Comparison of ENCODE assay signal across 8 cellular contexts in the genomic region with DNA sequence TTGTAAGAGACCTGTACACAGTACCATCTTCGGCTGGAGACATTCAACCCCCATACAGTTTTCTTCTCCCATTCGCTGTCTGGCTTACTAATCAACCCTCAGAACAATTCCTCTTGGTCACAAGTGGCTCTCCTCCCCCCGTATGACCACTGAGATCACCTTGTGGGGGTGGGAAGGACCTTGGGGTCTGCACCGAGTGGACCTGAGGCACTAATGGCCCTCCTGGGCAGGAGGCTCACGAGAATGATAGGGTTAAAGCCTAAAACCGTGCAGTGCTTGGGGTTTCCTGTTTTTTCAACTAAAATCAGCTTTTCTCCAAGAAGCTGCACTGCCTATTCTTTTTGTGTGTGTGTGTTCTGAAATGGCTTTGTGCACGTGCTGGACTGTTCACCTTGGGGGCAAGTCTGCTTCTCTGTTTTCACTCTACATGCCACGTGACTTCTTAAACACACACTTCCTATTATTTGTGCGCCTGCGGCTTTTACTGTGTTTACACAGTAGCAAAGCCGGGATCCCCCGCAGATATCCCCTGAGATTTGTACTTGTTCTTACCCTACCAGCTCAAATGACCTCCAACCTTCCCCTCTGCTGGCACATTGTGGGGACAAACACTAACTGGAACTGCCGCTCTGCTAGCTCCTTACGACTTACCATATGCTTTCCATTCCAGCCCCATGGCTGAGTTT. TPM values are rescaled to one million over a fixed set of nuclear protein-coding genes. Genes with fewer than 3 reads are reported as not detected.
A peak's percentile ranks its signal among the peaks of the same experiment; 100 is the strongest.
DNase-seq lines count a peak whose midpoint lies in the region; ATAC-seq, FAIRE-seq and TF ChIP-seq lines count a peak whose summit lies in the region.

No MANE protein-coding gene starts in this region.

- peaks cover 7% of the 10 kb centered on the region; the same call in 1 of the 2 replicates for H3K9me3 ChIP-seq in SU-DHL-6 (ENCODE audit: insufficient read depth, low read length)
- H3K9me3 ChIP-seq in endothelial cell of umbilical vein (replicated peaks; ENCODE audit: control insufficient read depth, insufficient read depth, low read length), result no peaks in the 10 kb centered on the region
- no peaks in the 10 kb centered on the region for H3K9me3 ChIP-seq in upper lobe of left lung

- H2AFZ ChIP-seq in SU-DHL-6 (ENCODE audit: low read depth, low read length, severe bottlenecking) (no peak overlapping the region), endothelial cell of umbilical vein (ENCODE audit: low read depth, low read length) (no peak overlapping the region)

- 43 to 46% methylated on average over 14 of the region's 14 CpGs for WGBS in upper lobe of left lung, 2 donors

- H3K27me3 ChIP-seq in HL-60 (ENCODE audit: insufficient read depth, poor library complexity, severe bottlenecking), result no peaks in the 10 kb centered on the region
- H3K27me3 ChIP-seq in SU-DHL-6 (ENCODE audit: low read length), result no peaks in the 10 kb centered on the region
- no peaks in the 10 kb centered on the region for H3K27me3 ChIP-seq in endothelial cell of umbilical vein (ENCODE audit: control insufficient read depth in 2 of 2, insufficient read depth in 2 of 2, low read length in 2 of 2)
- no peaks in the 10 kb centered on the region for H3K27me3 ChIP-seq in upper lobe of left lung

- TF ChIP-seq POLR2A in endothelial cell of umbilical vein (IDR thresholded peaks at IDR 0.05; ENCODE audit: low read depth, low read length) (no peak), upper lobe of left lung (IDR thresholded peaks at IDR 0.05) (no peak)

- intact Hi-C loops in endothelial cell of umbilical vein (cut with micrococcal nuclease), result loop anchor here (5.0 kb wide), 5 partner anchors 81 to 1256 kb away; a partner anchor contains a TSS

- peak; percentile 80 for ATAC-seq in GM21528 (IDR thresholded peaks at IDR 0.05; ENCODE audit: low FRiP score, unreplicated experiment)
- ATAC-seq in upper lobe of left lung (ENCODE audit: low FRiP score in 2 of 2), result peak; percentile 49 to 68

- H3K79me2 ChIP-seq in SU-DHL-6 (ENCODE audit: insufficient read depth, low read length), result peaks cover 93% of the 10 kb centered on the region
- peaks cover 89% of the 10 kb centered on the region for H3K79me2 ChIP-seq in endothelial cell of umbilical vein (ENCODE audit: control insufficient read depth, insufficient read depth, low read length)

- H3K36me3 ChIP-seq in SU-DHL-6 (ENCODE audit: low read length), result peaks cover 40% of the 10 kb centered on the region
- H3K36me3 ChIP-seq in endothelial cell of umbilical vein (ENCODE audit: control insufficient read depth in 2 of 2, extremely low read depth in 1 of 2, insufficient read depth in 2 of 2, low read length in 2 of 2), result peaks cover 0 to 3% of the 10 kb centered on the region in 2 experiments
- H3K36me3 ChIP-seq in upper lobe of left lung, result peaks cover 0 to 7% (median 0%) of the 10 kb centered on the region in 4 donors

- DNase-seq in GM12865 (ENCODE audit: low read depth) (peak; percentile 81), HL-60 (ENCODE audit: low read depth in 1 of 2, low spot score in 1 of 2) (peak in 1 of 2 experiments; percentile 87), endothelial cell of umbilical vein (ENCODE audit: low read depth, low spot score) (peak; percentile 83), upper lobe of left lung (peak in 1 of 2 donors; percentile 68), NCI-H2196 treated with DMSO at 0.1 percent for 48 hours (lab: John Stamatoyannopoulos, UW; ENCODE audit: unreplicated experiment) (no peak), RKO (ENCODE audit: low spot score) (no peak)

- H4K20me1 ChIP-seq in SU-DHL-6 (ENCODE audit: low read depth, low read length) (peaks cover 37% of the 10 kb centered on the region), endothelial cell of umbilical vein (replicated peaks; ENCODE audit: control insufficient read depth, extremely low read depth, insufficient read depth, low read length) (peaks cover 12% of the 10 kb centered on the region)

- no peak for TF ChIP-seq CTCF in GM12865 (IDR thresholded peaks at IDR 0.05; ENCODE audit: insufficient read depth, low read depth, low read length, missing control alignments)
- TF ChIP-seq CTCF in HL-60 (IDR thresholded peaks at IDR 0.05; ENCODE audit: insufficient read depth, low read length), result no peak
- no peak for TF ChIP-seq CTCF in SU-DHL-6 (IDR thresholded peaks at IDR 0.05; ENCODE audit: insufficient read depth, low read length, poor library complexity, severe bottlenecking)
- no peak for TF ChIP-seq CTCF in endothelial cell of umbilical vein (IDR thresholded peaks at IDR 0.05; ENCODE audit: extremely low read depth in 1 of 2, insufficient read depth in 1 of 2, low read depth in 1 of 2, low read length in 2 of 2)
- TF ChIP-seq CTCF in upper lobe of left lung (IDR thresholded peaks at IDR 0.05), result no peak

- no peak for TF ChIP-seq EP300 in upper lobe of left lung (IDR thresholded peaks at IDR 0.05)

- BruUV-seq in endothelial cell of umbilical vein (replicated peaks; lab: Mats Ljungman, UMichigan), result no TSS peak

- H3K9ac ChIP-seq in SU-DHL-6 (ENCODE audit: low read length), result peak overlapping the region; percentile 38; the same call in 1 of the 2 replicates
- no peak overlapping the region for H3K9ac ChIP-seq in endothelial cell of umbilical vein (replicated peaks; ENCODE audit: extremely low read depth, insufficient read depth, low read length)

- POLR2A ChIA-PET in endothelial cell of umbilical vein (lab: Charles Lee), result interaction anchor here (0.5 kb wide), 1 partner anchor 607 kb away, joined by 3 read pairs; no protein-coding TSS in a partner anchor

- CTCF ChIA-PET in endothelial cell of umbilical vein (lab: Charles Lee), result interaction anchor here (0.7 to 3.6 kb wide), 3 partner anchors 9 to 148 kb away, joined by 4 to 20 read pairs (median 6); no protein-coding TSS in a partner anchor

- H3K4me2 ChIP-seq in SU-DHL-6 (ENCODE audit: low read depth, low read length, poor library complexity, severe bottlenecking), result peak overlapping the region; percentile 58
- H3K4me2 ChIP-seq in endothelial cell of umbilical vein (ENCODE audit: insufficient read depth, low read length), result peak overlapping the region; percentile 45

- H3K9me2 ChIP-seq in SU-DHL-6 (replicated peaks; ENCODE audit: insufficient read depth, low read length), result no peaks in the 10 kb centered on the region

- peak overlapping the region; percentile 51 for H3K27ac ChIP-seq in HL-60 (replicated peaks)
- H3K27ac ChIP-seq in SU-DHL-6 (ENCODE audit: low read depth, low read length), result peak overlapping the region; percentile 66
- H3K27ac ChIP-seq in endothelial cell of umbilical vein (ENCODE audit: insufficient read depth, low read depth, low read length), result peak overlapping the region; percentile 8
- H3K27ac ChIP-seq in upper lobe of left lung, result peak overlapping the region; percentile 7 to 61 (median 40)

- H3K4me1 ChIP-seq in endothelial cell of umbilical vein (ENCODE audit: control insufficient read depth, extremely low read depth, insufficient read depth, low read length), result peaks cover 18% of the 10 kb centered on the region
- H3K4me1 ChIP-seq in upper lobe of left lung, result peaks cover 21 to 37% (median 26%) of the 10 kb centered on the region in 4 donors

- dilution Hi-C loops in endothelial cell of umbilical vein (cut with MboI; ENCODE audit: extremely low pct_ligation_motif_present, low sequenced_read_pairs), result no loop called here

- H3K4me3 ChIP-seq in GM12865 (ENCODE audit: low read depth, low read length), result peak overlapping the region; percentile 21
- peak overlapping the region; percentile 25 for H3K4me3 ChIP-seq in HL-60 (replicated peaks; ENCODE audit: insufficient read depth, low read length)
- H3K4me3 ChIP-seq in SU-DHL-6 (ENCODE audit: insufficient read depth, low read length, poor library complexity, severe bottlenecking), result no peak overlapping the region
- H3K4me3 ChIP-seq in endothelial cell of umbilical vein (replicated peaks in 1 of 3; ENCODE audit: insufficient read depth in 1 of 3, low read depth in 1 of 3, low read length in 3 of 3), result no peak overlapping the region
- peak overlapping the region in 2 of 4 donors; percentile 1 to 22 for H3K4me3 ChIP-seq in upper lobe of left lung

- peaks cover 35% of the 10 kb centered on the region for H3F3A ChIP-seq in SU-DHL-6 (ENCODE audit: insufficient read depth)

- H3K9me1 ChIP-seq in endothelial cell of umbilical vein (replicated peaks; ENCODE audit: control insufficient read depth, extremely low read depth, insufficient read depth, low read length), result no peaks in the 10 kb centered on the region

- FAIRE-seq in endothelial cell of umbilical vein (lab: Jason Lieb, UNC), result peak; percentile 67

TF ChIP-seq in endothelial cell of umbilical vein, 7 proteins besides CTCF, POLR2A, EP300 and RAD21:
- TF ChIP-seq FOS (IDR thresholded peaks at IDR 0.05; ENCODE audit: borderline replicate concordance, insufficient read depth, low read length) (no peak), MYC (IDR thresholded peaks at IDR 0.05; ENCODE audit: low read depth, low read length) (no peak)

RNA-seq across cellular contexts. Expression of a gene that starts 12.3 kb away (rescaled TPM):
- total RNA-seq in endothelial cell of umbilical vein (43.7 and 54.3 TPM in 2 replicates), upper lobe of left lung (10 to 100 TPM; 27.7 to 70.1 (median 32.9) TPM)
- polyA plus RNA-seq in endothelial cell of umbilical vein, result 10.8 and 14.8 TPM in 2 replicates
- polyA plus RNA-seq in endothelial cell of umbilical vein (2011; cell fraction: cytosol; rRNA removed), result 11.4 TPM in 2 replicates
- 90.4 and 116 TPM in 2 replicates for polyA plus RNA-seq in endothelial cell of umbilical vein (2011; cell fraction: nucleus; rRNA removed)
- 24.6 and 33.1 TPM in 2 replicates for polyA plus RNA-seq in endothelial cell of umbilical vein (2012)
- 21.7 and 25.3 TPM in 2 replicates for polyA minus RNA-seq in endothelial cell of umbilical vein
- 17.1 TPM for polyA minus RNA-seq in endothelial cell of umbilical vein (2011; cell fraction: cytosol; rRNA and poly(A)+ RNA removed)
- 69.9 and 97.4 TPM in 2 replicates for polyA minus RNA-seq in endothelial cell of umbilical vein (2011; cell fraction: nucleus; rRNA and poly(A)+ RNA removed)

Comparison
In these comparisons a context has a peak if more than half of its experiments do, and no peak if none do; other contexts are left out.
1. DNase-seq: peak in GM12865 (single experiment) and endothelial cell of umbilical vein (single experiment); none in NCI-H2196 treated with DMSO at 0.1 percent for 48 hours (single experiment) and RKO (single experiment).
2. H3K4me3 ChIP-seq: peak in GM12865 (single experiment) and HL-60 (single experiment); none in SU-DHL-6 (single experiment) and endothelial cell of umbilical vein (0 of 3).
3. H3K27ac ChIP-seq: peak in every context shown above with its lines; median percentile 66 in SU-DHL-6; 51 in HL-60; 40 in upper lobe of left lung; 8 in endothelial cell of umbilical vein.